ENCODE assay signal across 24 cellular contexts in genomic region chrX:149040873-149041535, GRCh38.
DNase-seq lines count a peak whose midpoint lies in the region; ATAC-seq and TF ChIP-seq lines count a peak whose summit lies in the region.
"Had no signal": no experiment of that assay in that cellular context is flagged by ENCODE, and none has a peak within 500 bp of the region (broad histone marks: within the 10 kb centered on the region; RNA-seq: fewer than 3 reads in every experiment).

No MANE protein-coding gene starts in this region.

- H3K4me1 Mint-ChIP-seq in MCF 10A (ENCODE audit: insufficient read depth, unreplicated experiment) = no peaks in the 10 kb centered on the region
- H3K4me1 Mint-ChIP-seq in activated T-cell treated with anti-CD3 and anti-CD28 coated beads, Interleukin-2, amount 50 U/mL, for 72 hours (ENCODE audit: low read depth) = no peaks in the 10 kb centered on the region
- H3K4me1 Mint-ChIP-seq: B cell, natural killer cell had no signal

- H3K36me3 ChIP-seq in breast epithelium = no peaks in the 10 kb centered on the region
- H3K36me3 ChIP-seq in RWPE2 (ENCODE audit: low read depth) = no peaks in the 10 kb centered on the region
- H3K36me3 ChIP-seq: sigmoid colon had no signal

- H3K4me3 ChIP-seq in breast epithelium (no peak overlapping the region), RWPE2 (ENCODE audit: severe bottlenecking) (no peak overlapping the region)
- H3K4me3 ChIP-seq: K562, sigmoid colon had no signal

- H3K4me1 ChIP-seq in breast epithelium (no peaks in the 10 kb centered on the region), RWPE2 (ENCODE audit: insufficient read depth, poor library complexity, severe bottlenecking) (no peaks in the 10 kb centered on the region)
- H3K4me1 ChIP-seq: sigmoid colon had no signal

- CTCF ChIA-PET in MCF 10A (lab: Yijun Ruan, JAX) = interaction anchor here (0.6 kb wide), 2 partner anchors 40 to 994 kb away, joined by 3 to 5 read pairs; no protein-coding TSS in a partner anchor

- H3K4me3 Mint-ChIP-seq in MCF 10A (ENCODE audit: unreplicated experiment) = no peak overlapping the region
- no peak overlapping the region for H3K4me3 Mint-ChIP-seq in activated T-cell treated with anti-CD3 and anti-CD28 coated beads, Interleukin-2, amount 50 U/mL, for 72 hours
- H3K4me3 Mint-ChIP-seq: B cell, natural killer cell had no signal

- intact Hi-C loops in MCF 10A (cut with micrococcal nuclease) = no loop called here
- intact Hi-C loops in breast epithelium (cut with DNase I; ENCODE audit: low total_unique reads) = no loop called here

- no peak for TF ChIP-seq CTCF in MCF 10A (IDR thresholded peaks at IDR 0.05; ENCODE audit: unreplicated experiment)
- no peak for TF ChIP-seq CTCF in breast epithelium (IDR thresholded peaks at IDR 0.05)
- TF ChIP-seq CTCF in RWPE2 (IDR thresholded peaks at IDR 0.05; ENCODE audit: poor library complexity, severe bottlenecking) = no peak

- POLR2A ChIA-PET in MCF 10A (lab: Yijun Ruan, JAX) = no interaction called here

- no peak overlapping the region for H3K27ac ChIP-seq in breast epithelium
- no peak overlapping the region for H3K27ac ChIP-seq in RWPE2 (ENCODE audit: poor library complexity, severe bottlenecking)
- H3K27ac ChIP-seq: 22Rv1, sigmoid colon, VCaP had no signal

- no peaks in the 10 kb centered on the region for H3K27me3 Mint-ChIP-seq in MCF 10A (ENCODE audit: insufficient read depth, unreplicated experiment)
- peaks cover 5% of the 10 kb centered on the region for H3K27me3 Mint-ChIP-seq in activated T-cell treated with anti-CD3 and anti-CD28 coated beads, Interleukin-2, amount 50 U/mL, for 72 hours (ENCODE audit: low read depth)
- H3K27me3 Mint-ChIP-seq: B cell had no signal

- peak; percentile 74 for ATAC-seq in HG02981 (IDR thresholded peaks at IDR 0.05; ENCODE audit: unreplicated experiment)
- peak; percentile 41; the same call in 2 of the 3 replicates for ATAC-seq in RWPE2 (ENCODE audit: low read depth)
- no peak for ATAC-seq in activated T-cell treated with anti-CD3 and anti-CD28 coated beads, Interleukin-2, amount 50 U/mL, for 72 hours (replicated peaks in 1 of 2)
- ATAC-seq: K562, left colon, natural killer cell had no signal

- no TSS peak for BruUV-seq in MCF 10A (replicated peaks; lab: Mats Ljungman, UMichigan)

- H3K9me3 Mint-ChIP-seq in MCF 10A (ENCODE audit: unreplicated experiment) = peaks cover 8% of the 10 kb centered on the region
- no peaks in the 10 kb centered on the region for H3K9me3 Mint-ChIP-seq in activated T-cell treated with anti-CD3 and anti-CD28 coated beads, Interleukin-2, amount 50 U/mL, for 72 hours
- H3K9me3 Mint-ChIP-seq: natural killer cell had no signal

- no peak for TF ChIP-seq POLR2A in breast epithelium (IDR thresholded peaks at IDR 0.05)

- no peaks in the 10 kb centered on the region for H3K9me3 ChIP-seq in breast epithelium
- H3K9me3 ChIP-seq in RWPE2 (ENCODE audit: severe bottlenecking) = no peaks in the 10 kb centered on the region
- H3K9me3 ChIP-seq: sigmoid colon, SK-N-SH had no signal

- H3K36me3 Mint-ChIP-seq in MCF 10A (ENCODE audit: insufficient read depth, unreplicated experiment) = no peaks in the 10 kb centered on the region
- H3K36me3 Mint-ChIP-seq in activated T-cell treated with anti-CD3 and anti-CD28 coated beads, Interleukin-2, amount 50 U/mL, for 72 hours (ENCODE audit: insufficient read depth in 2 of 2) = no peaks in the 10 kb centered on the region
- H3K36me3 Mint-ChIP-seq: natural killer cell had no signal

- H3K27ac Mint-ChIP-seq in MCF 10A (ENCODE audit: low read depth, unreplicated experiment) = no peak overlapping the region
- no peak overlapping the region for H3K27ac Mint-ChIP-seq in activated T-cell treated with anti-CD3 and anti-CD28 coated beads, Interleukin-2, amount 50 U/mL, for 72 hours
- H3K27ac Mint-ChIP-seq: B cell, natural killer cell had no signal

- peak; percentile 21 for DNase-seq in MCF 10A (ENCODE audit: unreplicated experiment)
- no peak for DNase-seq in breast epithelium (ENCODE audit: low spot score in 2 of 2)
- no peak for DNase-seq in RWPE2 (ENCODE audit: low spot score)
- peak; percentile 4 for DNase-seq in non-pigmented ciliary epithelial cell (ENCODE audit: low read depth)
- no peak for DNase-seq in medulla oblongata (ENCODE audit: extremely low spot score)
- DNase-seq in activated T-cell treated with anti-CD3 and anti-CD28 coated beads, Interleukin-2, amount 50 U/mL, for 72 hours = no peak
- DNase-seq in effector CD4-positive, alpha-beta T cell = no peak
- DNase-seq: activated CD4-positive, alpha-beta T cell treated with anti-CD3 and anti-CD28 coated beads, Interleukin-2, amount 50 U/mL, for 4 hours; activated gamma-delta T cell treated with Interleukin-2 at 50 U/mL for 16 hours; caudate nucleus; erythroblast; left colon; MV-4-11; natural killer cell; NCI-H2029; NK-92 treated with Interleukin-12 subunit alpha and Interleukin-12 subunit beta, amount 100 ng/mL, for 24 hours; posterior cingulate gyrus; sigmoid colon; SK-N-SH had no signal

- H3K27me3 ChIP-seq in breast epithelium (no peaks in the 10 kb centered on the region), RWPE2 (ENCODE audit: insufficient read depth, poor library complexity, severe bottlenecking) (no peaks in the 10 kb centered on the region)
- H3K27me3 ChIP-seq: sigmoid colon had no signal

Comparison
In these comparisons a context has a peak if more than half of its experiments do, and no peak if none do; other contexts are left out.
1. DNase-seq: peak in MCF 10A (single experiment) and non-pigmented ciliary epithelial cell (single experiment); none in breast epithelium (0 of 2), RWPE2 (single experiment), medulla oblongata (single experiment), activated T-cell treated with anti-CD3 and anti-CD28 coated beads, Interleukin-2, amount 50 U/mL, for 72 hours (0 of 2) and effector CD4-positive, alpha-beta T cell (single experiment).
2. ATAC-seq: peak in HG02981 (single experiment) and RWPE2 (single experiment); none in activated T-cell treated with anti-CD3 and anti-CD28 coated beads, Interleukin-2, amount 50 U/mL, for 72 hours (0 of 2).